In genomic region chr19:36246006-36246391, GRCh38 we compare ENCODE assay signal across 9 cellular contexts. TPM values are rescaled to one million over a fixed set of nuclear protein-coding genes. Genes with fewer than 3 reads are reported as not detected.
DNase-seq lines count a peak whose midpoint lies in the region; ATAC-seq and TF ChIP-seq lines count a peak whose summit lies in the region.
"Had no signal": no experiment of that assay in that cellular context is flagged by ENCODE, and none has a peak within 500 bp of the region (broad histone marks: within the 10 kb centered on the region; RNA-seq: fewer than 3 reads in every experiment).

No MANE protein-coding gene starts in this region.

- TF ChIP-seq CTCF in left lung (IDR thresholded peaks at IDR 0.05): no peak

- peak; percentile 31 for DNase-seq in NCI-H2171 treated with DMSO at 0.1 percent for 48 hours (lab: John Stamatoyannopoulos, UW)
- no peak for DNase-seq in NCI-H2171 (lab: John Stamatoyannopoulos, UW)
- DNase-seq in cerebellum (ENCODE audit: low spot score): peak; percentile 36
- DNase-seq in left lung: no peak
- DNase-seq: activated CD8-positive, alpha-beta memory T cell treated with anti-CD3 and anti-CD28 coated beads, Interleukin-2, amount 50 U/mL, for 4 hours had no signal

- ATAC-seq in left lung (no peak), GM21529 (IDR thresholded peaks at IDR 0.05; ENCODE audit: unreplicated experiment) (no peak), HG03521 (IDR thresholded peaks at IDR 0.05; ENCODE audit: unreplicated experiment) (no peak), GM19452 (IDR thresholded peaks at IDR 0.05; ENCODE audit: unreplicated experiment) (no peak)

- H3K4me1 ChIP-seq in left lung (peaks cover 0 to 6% of the 10 kb centered on the region in 2 donors), stomach smooth muscle (ENCODE audit: control insufficient read depth, insufficient read depth, low read length) (peaks cover 16% of the 10 kb centered on the region)

- H3K27me3 ChIP-seq in left lung (peaks cover 5 to 18% of the 10 kb centered on the region in 2 donors), stomach smooth muscle (ENCODE audit: control insufficient read depth in 1 of 2, insufficient read depth in 2 of 2, low read length in 2 of 2) (peaks cover 4 to 9% of the 10 kb centered on the region in 2 donors)

- H3K4me3 ChIP-seq in left lung (peak overlapping the region; percentile 10 to 22), stomach smooth muscle (ENCODE audit: low read length in 2 of 2) (peak overlapping the region; percentile 70 to 75)

- H3K36me3 ChIP-seq in left lung (no peaks in the 10 kb centered on the region), stomach smooth muscle (ENCODE audit: control insufficient read depth in 2 of 2, insufficient read depth in 2 of 2, low read length in 2 of 2) (no peaks in the 10 kb centered on the region)

- H3K27ac ChIP-seq in left lung (no peak overlapping the region), stomach smooth muscle (ENCODE audit: low read length) (no peak overlapping the region)

- peaks cover 0 to 61% of the 10 kb centered on the region in 2 donors for H3K9me3 ChIP-seq in left lung
- H3K9me3 ChIP-seq in stomach smooth muscle (ENCODE audit: control insufficient read depth in 2 of 2, low read length in 2 of 2): no peaks in the 10 kb centered on the region

- intact Hi-C loops in left lung (cut with DNase I): no loop called here

- no peak overlapping the region for H3K9ac ChIP-seq in stomach smooth muscle (ENCODE audit: low read length in 2 of 2)

RNA-seq across cellular contexts. Expression of gene ZNF146, which starts 31.1 kb away (rescaled TPM):
- total RNA-seq in cerebellum (83.1 TPM), left lung (10 to 100 TPM; 42.8 to 47.7 TPM)

RNA-seq across cellular contexts. Expression of gene ZNF565, which starts 31.5 kb away (rescaled TPM):
- total RNA-seq in cerebellum (14.6 TPM), left lung (1 to 10 TPM; 3.2 to 3.5 TPM)

Comparison
In these comparisons a context has a peak if more than half of its experiments do, and no peak if none do; other contexts are left out.
1. DNase-seq: peak in NCI-H2171 treated with DMSO at 0.1 percent for 48 hours (single experiment) and cerebellum (single experiment); none in NCI-H2171 (single experiment) and left lung (0 of 2).